ENCODE assay signal across 14 cellular contexts in the genomic region with DNA sequence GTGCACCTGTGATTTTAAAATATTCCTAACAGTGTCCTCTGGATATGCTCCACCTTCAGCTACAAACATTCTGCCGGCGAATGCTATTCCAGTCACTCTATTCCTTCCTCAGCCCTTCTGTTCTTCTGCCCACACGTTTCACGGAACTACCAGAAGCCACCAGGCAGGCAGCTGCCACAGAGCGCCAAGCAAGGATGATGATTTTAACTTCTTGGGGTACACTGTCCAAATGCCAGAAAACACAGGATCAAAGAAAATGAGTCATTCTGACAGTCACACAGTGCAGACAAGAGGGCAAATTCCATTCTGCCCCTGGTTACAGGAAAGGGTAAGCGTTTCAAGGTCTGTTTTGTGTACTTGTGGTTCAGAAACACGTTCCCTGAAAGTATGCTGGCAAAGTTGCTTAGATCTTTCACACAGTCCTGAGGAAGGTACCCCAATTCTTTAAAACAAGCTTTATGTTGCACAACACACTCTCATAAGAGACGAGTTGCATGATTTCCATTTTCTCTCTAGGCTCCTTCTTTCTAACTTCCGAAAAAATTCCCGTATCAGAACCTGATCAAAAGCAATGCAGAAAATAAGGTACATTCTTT.
DNase-seq lines count a peak whose midpoint lies in the region; ATAC-seq and TF ChIP-seq lines count a peak whose summit lies in the region.
"Had no signal": no experiment of that assay in that cellular context is flagged by ENCODE, and none has a peak within 500 bp of the region (broad histone marks: within the 10 kb centered on the region; RNA-seq: fewer than 3 reads in every experiment).

No MANE protein-coding gene starts in this region.

- peak overlapping the region; percentile 67 for H3K4me3 Mint-ChIP-seq in Caco-2 (ENCODE audit: unreplicated experiment)
- no peak overlapping the region for H3K4me3 Mint-ChIP-seq in activated CD8-positive, alpha-beta memory T cell treated with anti-CD3 and anti-CD28 coated beads, Interleukin-2, amount 10 ng/mL, durations not matched to agents 7 days and 5 days
- H3K4me3 Mint-ChIP-seq: T-helper 1 cell treated with Interleukin-12 subunit alpha and Interleukin-12 subunit beta and Interleukin-4 antibody, amounts not matched to agents 30 μg/mL and 1 μg/mL, for 36 hours had no signal

- TF ChIP-seq CTCF in Caco-2 (IDR thresholded peaks at IDR 0.05; ENCODE audit: insufficient read depth in 1 of 2, low read depth in 1 of 2, low read length in 1 of 2, severe bottlenecking in 1 of 2, unreplicated experiment in 1 of 2) = no peak
- TF ChIP-seq CTCF in epithelial cell of esophagus (IDR thresholded peaks at IDR 0.05; ENCODE audit: insufficient read depth, low read depth, low read length, missing control alignments) = no peak

- peaks cover 21% of the 10 kb centered on the region for H3K4me1 Mint-ChIP-seq in Caco-2 (ENCODE audit: low read depth, unreplicated experiment)
- no peaks in the 10 kb centered on the region for H3K4me1 Mint-ChIP-seq in activated CD8-positive, alpha-beta memory T cell treated with anti-CD3 and anti-CD28 coated beads, Interleukin-2, amount 10 ng/mL, durations not matched to agents 7 days and 5 days

- no peaks in the 10 kb centered on the region for H3K36me3 ChIP-seq in Caco-2 (ENCODE audit: control insufficient read depth, insufficient read depth, low read length)
- H3K36me3 ChIP-seq in mucosa of rectum (ENCODE audit: control insufficient read depth in 2 of 2, insufficient read depth in 2 of 2, low read length in 2 of 2) = no peaks in the 10 kb centered on the region

- H3K9me3 Mint-ChIP-seq in Caco-2 (ENCODE audit: unreplicated experiment) = no peaks in the 10 kb centered on the region
- H3K9me3 Mint-ChIP-seq in activated CD8-positive, alpha-beta memory T cell treated with anti-CD3 and anti-CD28 coated beads, Interleukin-2, amount 10 ng/mL, durations not matched to agents 7 days and 5 days (ENCODE audit: low read depth) = no peaks in the 10 kb centered on the region
- H3K9me3 Mint-ChIP-seq: T-helper 1 cell treated with Interleukin-12 subunit alpha and Interleukin-12 subunit beta and Interleukin-4 antibody, amounts not matched to agents 30 μg/mL and 1 μg/mL, for 36 hours had no signal

- H3K27ac Mint-ChIP-seq in Caco-2 (ENCODE audit: unreplicated experiment) = peak overlapping the region; percentile 88
- no peak overlapping the region for H3K27ac Mint-ChIP-seq in activated CD8-positive, alpha-beta memory T cell treated with anti-CD3 and anti-CD28 coated beads, Interleukin-2, amount 10 ng/mL, durations not matched to agents 7 days and 5 days
- H3K27ac Mint-ChIP-seq: T-helper 1 cell treated with Interleukin-12 subunit alpha and Interleukin-12 subunit beta and Interleukin-4 antibody, amounts not matched to agents 30 μg/mL and 1 μg/mL, for 36 hours had no signal

- H3K27ac ChIP-seq in mucosa of rectum (ENCODE audit: low read depth in 2 of 2, low read length in 2 of 2) = peak overlapping the region in 1 of 2 donors; percentile 16

- peak; percentile 42 to 59 for DNase-seq in Caco-2
- DNase-seq in RKO (ENCODE audit: low spot score) = peak; percentile 52
- DNase-seq in epithelial cell of esophagus (ENCODE audit: low read depth) = peak; percentile 10
- DNase-seq in midbrain (lab: John Stamatoyannopoulos, UW) = no peak
- no peak for DNase-seq in activated CD8-positive, alpha-beta memory T cell treated with anti-CD3 and anti-CD28 coated beads, Interleukin-2, amount 10 ng/mL, durations not matched to agents 7 days and 5 days
- no peak for DNase-seq in iPS-NIHi11 (ENCODE audit: low spot score)
- DNase-seq: activated CD4-positive, alpha-beta T cell treated with anti-CD3 and anti-CD28 coated beads for 48 hours; activated gamma-delta T cell treated with Interleukin-2 at 50 U/mL for 16 hours; DND-41; NCI-H2171; nucleus accumbens had no signal

- intact Hi-C loops in Caco-2 (cut with micrococcal nuclease; ENCODE audit: unreplicated experiment) = loop anchor here (10.0 kb wide), 2 partner anchors 101 to 851 kb away; partner anchors contain the start of gene LMO4

- BruUV-seq in Caco-2 (replicated peaks; lab: Mats Ljungman, UMichigan) = no TSS peak

- H3K36me3 Mint-ChIP-seq in Caco-2 (ENCODE audit: insufficient read depth, unreplicated experiment) = no peaks in the 10 kb centered on the region
- H3K36me3 Mint-ChIP-seq in activated CD8-positive, alpha-beta memory T cell treated with anti-CD3 and anti-CD28 coated beads, Interleukin-2, amount 10 ng/mL, durations not matched to agents 7 days and 5 days = no peaks in the 10 kb centered on the region

- no peaks in the 10 kb centered on the region for H3K9me3 ChIP-seq in Caco-2
- no peaks in the 10 kb centered on the region for H3K9me3 ChIP-seq in mucosa of rectum (ENCODE audit: control insufficient read depth in 2 of 2, low read length in 2 of 2)

- CTCF ChIA-PET in Caco-2 (lab: Charles Lee) = no interaction called here
- CTCF ChIA-PET in activated CD8-positive, alpha-beta memory T cell treated with anti-CD3 and anti-CD28 coated beads, Interleukin-2, amount 10 ng/mL, durations not matched to agents 7 days and 5 days (lab: Charles Lee) = no interaction called here

- POLR2A ChIA-PET in Caco-2 (lab: Charles Lee) = no interaction called here

- no peaks in the 10 kb centered on the region for H3K27me3 Mint-ChIP-seq in Caco-2 (ENCODE audit: insufficient read depth, unreplicated experiment)
- H3K27me3 Mint-ChIP-seq in activated CD8-positive, alpha-beta memory T cell treated with anti-CD3 and anti-CD28 coated beads, Interleukin-2, amount 10 ng/mL, durations not matched to agents 7 days and 5 days = peaks cover 12% of the 10 kb centered on the region

- ATAC-seq in HG03045 (IDR thresholded peaks at IDR 0.05; ENCODE audit: unreplicated experiment) = no peak
- ATAC-seq in activated CD8-positive, alpha-beta memory T cell treated with anti-CD3 and anti-CD28 coated beads, Interleukin-2, amount 10 ng/mL, durations not matched to agents 7 days and 5 days = no peak

- H3K4me1 ChIP-seq in Caco-2 = peaks cover 55% of the 10 kb centered on the region
- peaks cover 12 to 31% of the 10 kb centered on the region in 2 donors for H3K4me1 ChIP-seq in mucosa of rectum (ENCODE audit: control insufficient read depth in 2 of 2, insufficient read depth in 2 of 2, low read length in 2 of 2)

- no peak overlapping the region; the same call in 1 of the 2 replicates for H3K4me3 ChIP-seq in Caco-2 (ENCODE audit: low read depth, low read length)
- no peak overlapping the region for H3K4me3 ChIP-seq in epithelial cell of esophagus (ENCODE audit: low read length)
- H3K4me3 ChIP-seq in mucosa of rectum (ENCODE audit: low read length in 2 of 2) = peak overlapping the region; percentile 21 to 29

- H3K9ac ChIP-seq in mucosa of rectum (ENCODE audit: low read depth in 1 of 2, low read length in 2 of 2) = no peak overlapping the region

- H3K27me3 ChIP-seq in Caco-2 (replicated peaks; ENCODE audit: control insufficient read depth, insufficient read depth, low read length) = no peaks in the 10 kb centered on the region
- no peaks in the 10 kb centered on the region for H3K27me3 ChIP-seq in mucosa of rectum (ENCODE audit: control insufficient read depth in 2 of 2, insufficient read depth in 2 of 2, low read length in 2 of 2)

Comparison
In these comparisons a context has a peak if more than half of its experiments do, and no peak if none do; other contexts are left out.
1. DNase-seq: peak in Caco-2 (2 of 2), RKO (single experiment) and epithelial cell of esophagus (single experiment); none in midbrain (single experiment), activated CD8-positive, alpha-beta memory T cell treated with anti-CD3 and anti-CD28 coated beads, Interleukin-2, amount 10 ng/mL, durations not matched to agents 7 days and 5 days (single experiment) and iPS-NIHi11 (single experiment).
2. H3K4me3 ChIP-seq: peak in mucosa of rectum (2 of 2); none in Caco-2 (single experiment) and epithelial cell of esophagus (single experiment).